Comparison of ENCODE assay signal across 8 cellular contexts in the genomic region with DNA sequence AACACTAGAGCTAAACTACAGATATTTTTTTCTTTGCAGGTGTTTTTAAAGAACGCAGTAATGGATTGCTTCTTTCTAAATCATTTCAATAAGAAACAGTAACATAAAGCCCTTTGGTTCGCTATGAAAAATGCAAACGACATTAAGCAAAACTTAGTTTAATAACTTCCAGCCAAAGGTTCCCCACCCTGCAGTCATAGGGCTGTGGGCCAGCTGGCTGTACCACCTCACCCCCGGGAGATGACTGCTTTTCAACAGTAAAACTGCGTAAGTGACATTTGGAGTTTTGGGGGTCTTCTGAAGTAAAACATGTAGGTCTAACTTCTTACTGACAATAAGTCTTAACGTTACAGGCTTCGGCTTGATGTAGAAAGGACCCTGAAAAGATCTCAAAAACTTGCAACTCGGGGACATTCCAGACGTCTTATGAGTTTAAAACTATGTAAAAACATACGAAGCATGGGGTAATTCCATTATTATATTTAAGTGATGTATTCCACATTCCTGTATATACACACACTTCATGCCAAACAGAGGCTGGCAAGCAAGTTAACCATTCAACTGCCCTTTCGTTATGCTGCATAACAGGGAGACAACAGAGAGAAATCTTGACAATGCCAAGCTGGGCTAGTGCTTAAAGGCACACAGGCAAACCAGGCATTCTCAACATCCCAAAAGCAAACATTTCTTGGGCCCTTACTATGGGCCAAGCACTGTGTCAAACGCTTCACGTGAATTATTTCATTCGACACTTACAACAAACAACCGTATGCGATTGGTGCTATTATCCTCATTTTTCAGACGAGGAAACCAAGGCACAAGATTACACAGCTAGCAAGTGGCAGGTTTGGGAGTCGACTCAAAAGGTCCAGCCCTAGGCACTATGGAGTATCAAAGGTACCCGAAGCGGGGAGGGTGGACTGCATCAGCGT. TPM values are rescaled to one million over a fixed set of nuclear protein-coding genes. Genes with fewer than 3 reads are reported as not detected.
DNase-seq lines count a peak whose midpoint lies in the region; ATAC-seq and TF ChIP-seq lines count a peak whose summit lies in the region.

No MANE protein-coding gene starts in this region.

- H3K27ac ChIP-seq in mesodermal cell (ENCODE audit: low read depth, low read length, severe bottlenecking) = no peak overlapping the region

- peaks cover 9% of the 10 kb centered on the region for H3K4me1 ChIP-seq in mesodermal cell (ENCODE audit: control insufficient read depth, insufficient read depth, low read length, poor library complexity, severe bottlenecking)

- peaks cover 5% of the 10 kb centered on the region for H3K36me3 ChIP-seq in mesodermal cell (ENCODE audit: control insufficient read depth, insufficient read depth, low read length)

- peaks cover 7% of the 10 kb centered on the region for H3K9me3 ChIP-seq in mesodermal cell (ENCODE audit: control insufficient read depth, low read length)

- peak overlapping the region; percentile 96 for H3K4me3 ChIP-seq in choroid plexus epithelial cell (ENCODE audit: low read depth, low read length)
- peak overlapping the region; percentile 78 for H3K4me3 ChIP-seq in mesodermal cell (ENCODE audit: extremely low read depth, insufficient read depth, low read length, poor library complexity, severe bottlenecking)

- DNase-seq in Right ventricle myocardium inferior (ENCODE audit: missing footprints) = peak; percentile 75
- DNase-seq in cardiac septum (ENCODE audit: low spot score) = no peak
- DNase-seq in choroid plexus epithelial cell (ENCODE audit: low read depth) = peak; percentile 48
- no peak for DNase-seq in NK-92 (lab: John Stamatoyannopoulos, UW; ENCODE audit: unreplicated experiment)
- DNase-seq in sciatic nerve (ENCODE audit: low spot score) = no peak
- no peak for DNase-seq in epidermal melanocyte (ENCODE audit: insufficient read length, low spot score)

- no peak for TF ChIP-seq CTCF in choroid plexus epithelial cell (conservative IDR thresholded peaks at IDR 0.05; ENCODE audit: low read depth, low read length)

- 45 to 50% methylated on average over 15 of the region's 21 CpGs for WGBS in mesodermal cell (ENCODE audit: insufficient coverage in 2 of 2), 2 experiments

- intact Hi-C loops in Right ventricle myocardium inferior (cut with DNase I) = loop anchor here (5.0 kb wide), 2 partner anchors 38 to 123 kb away; no protein-coding TSS in a partner anchor
- intact Hi-C loops in cardiac septum (cut with DNase I) = loop anchor here (5.0 to 10.0 kb wide), 3 partner anchors 108 to 260 kb away; partner anchors contain the start of gene SGSM3
- intact Hi-C loops in sciatic nerve (cut with DNase I) = no loop called here

- ATAC-seq in Right ventricle myocardium inferior (no peak), sciatic nerve (no peak), HG02970 (IDR thresholded peaks at IDR 0.05; ENCODE audit: low FRiP score, unreplicated experiment) (no peak)

RNA-seq across cellular contexts. Expression of gene MRTFA, which starts 1.2 kb away (rescaled TPM):
- total RNA-seq in Right ventricle myocardium inferior = 26.7 TPM
- total RNA-seq in cardiac septum = 24.3 TPM
- polyA plus RNA-seq in mesodermal cell (2013, experiment 1 of 2) = 49.7 TPM
- polyA plus RNA-seq in mesodermal cell (2013, experiment 2 of 2) = 40.2 TPM
- 53.5 TPM for total RNA-seq in sciatic nerve

RNA-seq across cellular contexts. Expression of gene MCHR1, which starts 44.0 kb away (rescaled TPM):
- total RNA-seq in Right ventricle myocardium inferior (1.2 TPM), cardiac septum (0.43 TPM), sciatic nerve (0.76 TPM)
- polyA plus RNA-seq in mesodermal cell (2013, experiment 1 of 2) = 58.7 TPM
- polyA plus RNA-seq in mesodermal cell (2013, experiment 2 of 2) = 48.5 TPM

Comparison
In these comparisons a context has a peak if more than half of its experiments do, and no peak if none do; other contexts are left out.
1. DNase-seq: peak in Right ventricle myocardium inferior (single experiment) and choroid plexus epithelial cell (single experiment); none in cardiac septum (single experiment), NK-92 (single experiment), sciatic nerve (single experiment) and epidermal melanocyte (single experiment).